In genomic region chr14:96661244-96661969, GRCh38 we compare ENCODE assay signal across 25 cellular contexts.
"Had no signal": no experiment of that assay in that cellular context is flagged by ENCODE, and none has a peak within 500 bp of the region (broad histone marks: within the 10 kb centered on the region; RNA-seq: fewer than 3 reads in every experiment).

No MANE protein-coding gene starts in this region.

- H3K27ac Mint-ChIP-seq: activated B cell treated with CpG ODN at 0.5 μM for 24 hours; activated CD4-positive, alpha-beta T cell treated with anti-CD3 and anti-CD28 coated beads, Interleukin-2, amount 10 ng/mL, durations not matched to agents 24 days and 14 days; activated CD8-positive, alpha-beta memory T cell treated with anti-CD3 and anti-CD28 coated beads, Interleukin-2, amount 10 ng/mL, durations not matched to agents 7 days and 5 days; activated naive CD4-positive, alpha-beta T cell treated with anti-CD3 and anti-CD28 coated beads, Interleukin-2, amount 50 U/mL, for 24 hours; activated T-cell treated with anti-CD3 and anti-CD28 coated beads, Interleukin-2, amount 50 U/mL, for 24 hours; activated T-helper 1 cell treated with anti-CD3 and anti-CD28 coated beads, Interleukin-12 subunit alpha, Interleukin-12 subunit beta, Interleukin-2, Interleukin-4 antibody, amounts not matched to agents 30 ng/mL and 10 ng/mL and 1 ng/mL, durations not matched to agents 14 hours and 24 hours and 36 hours; T-helper 1 cell treated with Interleukin-12 subunit alpha and Interleukin-12 subunit beta and Interleukin-4 antibody, amounts not matched to agents 30 μg/mL and 1 μg/mL, for 36 hours had no signal

- H3K36me3 Mint-ChIP-seq: activated CD8-positive, alpha-beta memory T cell treated with anti-CD3 and anti-CD28 coated beads, Interleukin-2, amount 10 ng/mL, durations not matched to agents 7 days and 5 days had no signal

- FAIRE-seq: RCC 7860 had no signal

- H3K4me3 Mint-ChIP-seq: activated B cell treated with CpG ODN at 0.5 μM for 24 hours; activated CD4-positive, alpha-beta T cell treated with anti-CD3 and anti-CD28 coated beads, Interleukin-2, amount 10 ng/mL, durations not matched to agents 24 days and 14 days; activated CD8-positive, alpha-beta memory T cell treated with anti-CD3 and anti-CD28 coated beads, Interleukin-2, amount 10 ng/mL, durations not matched to agents 7 days and 5 days; activated naive CD4-positive, alpha-beta T cell treated with anti-CD3 and anti-CD28 coated beads, Interleukin-2, amount 50 U/mL, for 24 hours; activated T-cell treated with anti-CD3 and anti-CD28 coated beads, Interleukin-2, amount 50 U/mL, for 24 hours; activated T-helper 1 cell treated with anti-CD3 and anti-CD28 coated beads, Interleukin-12 subunit alpha, Interleukin-12 subunit beta, Interleukin-2, Interleukin-4 antibody, amounts not matched to agents 30 ng/mL and 10 ng/mL and 1 ng/mL, durations not matched to agents 14 hours and 24 hours and 36 hours; T-helper 1 cell treated with Interleukin-12 subunit alpha and Interleukin-12 subunit beta and Interleukin-4 antibody, amounts not matched to agents 30 μg/mL and 1 μg/mL, for 36 hours had no signal

- DNase-seq: activated B cell treated with CpG ODN at 0.5 μM for 24 hours; activated CD4-positive, alpha-beta T cell treated with anti-CD3 and anti-CD28 coated beads for 1 hour; activated CD4-positive, alpha-beta T cell treated with anti-CD3 and anti-CD28 coated beads, Interleukin-2, amount 10 ng/mL, durations not matched to agents 24 days and 14 days; activated CD4-positive, alpha-beta T cell treated with anti-CD3 and anti-CD28 coated beads, Interleukin-2, amount 50 U/mL, for 48 hours; activated CD8-positive, alpha-beta memory T cell treated with anti-CD3 and anti-CD28 coated beads, Interleukin-2, amount 10 ng/mL, durations not matched to agents 7 days and 5 days; activated effector memory CD4-positive, alpha-beta T cell treated with Interleukin-2 at 50 U/mL for 16 hours; activated naive CD4-positive, alpha-beta T cell; activated T-cell treated with anti-CD3 and anti-CD28 coated beads, Interleukin-2, amount 50 U/mL, for 24 hours; aorta; NCI-H1092; NCI-H1417 treated with DMSO at 0.1 percent for 48 hours; NCI-H1694; NCI-H2029; NCI-H2107; NCI-H2171 treated with DMSO at 0.1 percent for 48 hours; NCI-H226; NCI-H526; NCI-H82; NK-92 treated with Interleukin-12 subunit alpha and Interleukin-12 subunit beta, amount 100 ng/mL, for 24 hours; PC-3 had no signal

- H3K9me3 Mint-ChIP-seq: activated T-helper 1 cell treated with anti-CD3 and anti-CD28 coated beads, Interleukin-12 subunit alpha, Interleukin-12 subunit beta, Interleukin-2, Interleukin-4 antibody, amounts not matched to agents 30 ng/mL and 10 ng/mL and 1 ng/mL, durations not matched to agents 14 hours and 24 hours and 36 hours; T-helper 1 cell treated with Interleukin-12 subunit alpha and Interleukin-12 subunit beta and Interleukin-4 antibody, amounts not matched to agents 30 μg/mL and 1 μg/mL, for 36 hours had no signal

- H3K27ac ChIP-seq: KMS-11 had no signal

- H3K4me1 Mint-ChIP-seq: activated B cell treated with CpG ODN at 0.5 μM for 24 hours; activated CD4-positive, alpha-beta T cell treated with anti-CD3 and anti-CD28 coated beads, Interleukin-2, amount 10 ng/mL, durations not matched to agents 24 days and 14 days; activated CD8-positive, alpha-beta memory T cell treated with anti-CD3 and anti-CD28 coated beads, Interleukin-2, amount 10 ng/mL, durations not matched to agents 7 days and 5 days; activated naive CD4-positive, alpha-beta T cell treated with anti-CD3 and anti-CD28 coated beads, Interleukin-2, amount 50 U/mL, for 24 hours had no signal

- ATAC-seq: activated CD8-positive, alpha-beta memory T cell treated with anti-CD3 and anti-CD28 coated beads, Interleukin-2, amount 10 ng/mL, durations not matched to agents 7 days and 5 days; PC-3 had no signal
